1 cellular context compared by ENCODE assay signal in genomic region chr22:30390974-30391691, GRCh38.
TF ChIP-seq lines count a peak whose summit lies in the region.

No MANE protein-coding gene starts in this region.

TF ChIP-seq in HCT116, 20 proteins besides CTCF, POLR2A, EP300 and RAD21:
- TF ChIP-seq TCF7L2 (IDR thresholded peaks at IDR 0.05; ENCODE audit: borderline replicate concordance, extremely low read depth, insufficient read depth, insufficient read length) (no peak), EZH2 (IDR thresholded peaks at IDR 0.05) (no peak), ZNF274 (IDR thresholded peaks at IDR 0.05; ENCODE audit: low read depth, low read length) (no peak), EGR1 (IDR thresholded peaks at IDR 0.05; ENCODE audit: low read depth) (no peak), SIN3A (IDR thresholded peaks at IDR 0.05; ENCODE audit: low read depth) (no peak), YY1 (IDR thresholded peaks at IDR 0.05; ENCODE audit: extremely low read depth, insufficient replicate concordance, low read depth, low read length) (no peak), JUND (IDR thresholded peaks at IDR 0.05) (no peak), MAX (IDR thresholded peaks at IDR 0.05) (peak; percentile 43; the same call in 1 of the 2 replicates), ELF1 (IDR thresholded peaks at IDR 0.05; ENCODE audit: borderline replicate concordance, low read depth) (no peak), ATF3 (IDR thresholded peaks at IDR 0.05) (no peak), CBX3 (IDR thresholded peaks at IDR 0.05; ENCODE audit: low read depth) (peak; percentile 87), ZFX (IDR thresholded peaks at IDR 0.05) (peak; percentile 24; the same call in 1 of the 2 replicates), EZH2phosphoT487 (IDR thresholded peaks at IDR 0.05; ENCODE audit: borderline replicate concordance) (no peak), SRF (IDR thresholded peaks at IDR 0.05; ENCODE audit: low read depth) (no peak), REST (IDR thresholded peaks at IDR 0.05; ENCODE audit: low read depth) (no peak), POLR2AphosphoS5 (IDR thresholded peaks at IDR 0.05; ENCODE audit: low read depth, low read length) (no peak), ZBTB33 (IDR thresholded peaks at IDR 0.05; ENCODE audit: extremely low read depth, insufficient replicate concordance, low read length) (no peak), FOSL1 (IDR thresholded peaks at IDR 0.05; ENCODE audit: low read depth) (no peak), SP1 (IDR thresholded peaks at IDR 0.05; ENCODE audit: low read depth) (no peak), CEBPB (IDR thresholded peaks at IDR 0.05; ENCODE audit: low read depth) (no peak)
